ENCODE assay signal across 1 cellular context in genomic region chr2:208025814-208026184, GRCh38.
TF ChIP-seq lines count a peak whose summit lies in the region.

No MANE protein-coding gene starts in this region.

TF ChIP-seq in GM12878, 131 proteins besides CTCF, POLR2A, EP300 and RAD21 (continued from another document):
- TF ChIP-seq ZBTB40 (IDR thresholded peaks at IDR 0.05; ENCODE audit: borderline replicate concordance) (no peak), REST (IDR thresholded peaks at IDR 0.05; ENCODE audit: low read depth, low read length) (no peak)
